ENCODE assay signal across 23 cellular contexts in genomic region chr14:104475256-104475655, GRCh38.
"Had no signal": no experiment of that assay in that cellular context is flagged by ENCODE, and none has a peak within 500 bp of the region (broad histone marks: within the 10 kb centered on the region; RNA-seq: fewer than 3 reads in every experiment).

No MANE protein-coding gene starts in this region.

- ATAC-seq: effector memory CD8-positive, alpha-beta T cell; esophagus mucosa; foreskin keratinocyte; gastrocnemius medialis; gastroesophageal sphincter; heart left ventricle had no signal

- H3K4me1 ChIP-seq: colonic mucosa, esophagus squamous epithelium, foreskin keratinocyte, gastrocnemius medialis, gastroesophageal sphincter, heart left ventricle, heart right ventricle had no signal

- H3K4me3 ChIP-seq: colonic mucosa, coronary artery, dorsolateral prefrontal cortex, esophagus squamous epithelium, gastrocnemius medialis, gastroesophageal sphincter, heart left ventricle, heart right ventricle had no signal

- H3K27ac ChIP-seq: colonic mucosa, coronary artery, dorsolateral prefrontal cortex, epithelial cell of prostate, esophagus squamous epithelium, foreskin keratinocyte, gastrocnemius medialis, gastroesophageal sphincter, heart left ventricle, heart right ventricle had no signal

- H3K36me3 ChIP-seq: colonic mucosa, esophagus squamous epithelium, gastrocnemius medialis, gastroesophageal sphincter, heart left ventricle, heart right ventricle had no signal

- DNase-seq: colonic mucosa; cortex of kidney; dermis blood vessel endothelial cell; dorsolateral prefrontal cortex; effector CD4-positive, alpha-beta T cell; effector CD8-positive, alpha-beta T cell; effector memory CD4-positive, alpha-beta T cell; effector memory CD8-positive, alpha-beta T cell; endodermal cell; erythroblast; esophagus squamous epithelium; foreskin fibroblast; foreskin keratinocyte; foreskin melanocyte; gastrocnemius medialis; glutamatergic neuron; head of caudate nucleus; heart left ventricle; heart right ventricle had no signal

- H3K27me3 ChIP-seq: colonic mucosa, foreskin keratinocyte had no signal

- H3K9me3 ChIP-seq: colonic mucosa, esophagus squamous epithelium, gastrocnemius medialis, heart right ventricle had no signal
